Comparison of ENCODE assay signal across 8 cellular contexts in genomic region chr4:61200991-61201526, GRCh38. TPM values are rescaled to one million over a fixed set of nuclear protein-coding genes. Genes with fewer than 3 reads are reported as not detected.
DNase-seq lines count a peak whose midpoint lies in the region; ATAC-seq and TF ChIP-seq lines count a peak whose summit lies in the region.

No MANE protein-coding gene starts in this region.

- TF ChIP-seq CTCF in GM10248 (IDR thresholded peaks at IDR 0.05; ENCODE audit: control extremely low read depth, extremely low read depth, low read depth, missing control alignments) = no peak
- TF ChIP-seq CTCF in omental fat pad (IDR thresholded peaks at IDR 0.05) = no peak

- no peak for TF ChIP-seq POLR2A in erythroblast (IDR thresholded peaks at IDR 0.05; ENCODE audit: low read length)

- DNase-seq in GM10248 (ENCODE audit: extremely low spot score) = peak; percentile 14
- DNase-seq in SHP77 (lab: John Stamatoyannopoulos, UW) = peak; percentile 39 to 44
- DNase-seq in globus pallidus (ENCODE audit: low spot score) = peak; percentile 68
- DNase-seq in omental fat pad (ENCODE audit: low spot score) = no peak
- no peak for DNase-seq in erythroblast (lab: John Stamatoyannopoulos, UW)
- no peak for DNase-seq in mucosa of gallbladder (ENCODE audit: low spot score)

- POLR2A ChIA-PET in GM10248 (lab: Yijun Ruan, JAX) = no interaction called here

- CTCF ChIA-PET in GM10248 (lab: Yijun Ruan, JAX) = no interaction called here

- peak; percentile 43 for ATAC-seq in omental fat pad (ENCODE audit: low FRiP score)
- ATAC-seq in HG03135 (IDR thresholded peaks at IDR 0.05; ENCODE audit: unreplicated experiment) = no peak
- no peak for ATAC-seq in GM21529 (IDR thresholded peaks at IDR 0.05; ENCODE audit: unreplicated experiment)

RNA-seq across cellular contexts. Expression of gene ADGRL3, which starts 0.9 kb away (rescaled TPM):
- 10 to 100 TPM in 1 of 4 donors, 1 to 10 TPM in 3; 2.5 to 16.4 (median 4.6) TPM for total RNA-seq in omental fat pad
- total RNA-seq in mucosa of gallbladder = 3.5 TPM

Comparison
In these comparisons a context has a peak if more than half of its experiments do, and no peak if none do; other contexts are left out.
1. DNase-seq: peak in GM10248 (single experiment), SHP77 (2 of 2) and globus pallidus (single experiment); none in omental fat pad (single experiment), erythroblast (0 of 2) and mucosa of gallbladder (single experiment).